In the genomic region with DNA sequence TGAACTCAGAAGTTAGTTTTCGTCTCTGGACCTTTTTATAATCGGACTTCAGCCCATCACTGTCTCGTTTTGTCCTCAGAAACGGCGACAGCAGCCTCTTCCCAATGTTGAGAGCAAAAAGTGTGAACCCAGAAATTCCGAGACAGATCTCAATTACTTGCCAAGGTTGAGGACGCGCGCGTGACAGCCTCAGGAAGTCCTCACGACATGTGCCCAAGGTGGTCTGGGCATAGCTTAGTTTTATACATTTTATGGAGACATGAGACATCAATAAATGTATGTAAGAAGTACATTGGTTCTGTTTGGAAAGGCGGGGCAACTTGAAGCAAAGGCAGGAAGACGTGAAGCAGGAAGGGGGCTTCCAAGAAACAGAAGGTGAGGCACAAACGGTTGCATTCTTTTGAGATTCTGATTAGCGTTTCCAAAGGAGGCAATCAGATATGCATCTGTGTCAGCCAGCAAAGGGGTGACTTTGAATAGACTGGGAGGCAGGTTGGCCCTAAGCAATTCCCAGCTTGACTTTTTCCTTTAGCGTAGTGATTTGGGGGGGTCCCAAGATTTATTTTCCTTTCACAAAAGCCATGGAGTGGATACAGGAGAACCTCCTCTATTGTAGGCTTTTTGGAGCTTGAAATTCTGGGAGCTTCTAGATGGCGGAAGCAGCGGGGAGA, we compare ENCODE assay signal across 1 cellular context.
TF ChIP-seq lines count a peak whose summit lies in the region.

No MANE protein-coding gene starts in this region.

TF ChIP-seq in K562, 482 proteins besides CTCF, POLR2A, EP300 and RAD21 (continued from another document and continues in another):
- TF ChIP-seq, protein P1, sequence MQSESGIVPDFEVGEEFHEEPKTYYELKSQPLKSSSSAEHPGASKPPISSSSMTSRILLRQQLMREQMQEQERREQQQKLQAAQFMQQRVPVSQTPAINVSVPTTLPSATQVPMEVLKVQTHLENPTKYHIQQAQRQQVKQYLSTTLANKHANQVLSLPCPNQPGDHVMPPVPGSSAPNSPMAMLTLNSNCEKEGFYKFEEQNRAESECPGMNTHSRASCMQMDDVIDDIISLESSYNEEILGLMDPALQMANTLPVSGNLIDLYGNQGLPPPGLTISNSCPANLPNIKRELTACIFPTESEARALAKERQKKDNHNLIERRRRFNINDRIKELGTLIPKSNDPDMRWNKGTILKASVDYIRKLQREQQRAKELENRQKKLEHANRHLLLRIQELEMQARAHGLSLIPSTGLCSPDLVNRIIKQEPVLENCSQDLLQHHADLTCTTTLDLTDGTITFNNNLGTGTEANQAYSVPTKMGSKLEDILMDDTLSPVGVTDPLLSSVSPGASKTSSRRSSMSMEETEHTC (IDR thresholded peaks at IDR 0.05) = peak; percentile 30; the same call in 1 of the 2 replicates
- TF ChIP-seq ZNF586 (CRISPR knock-in tag; conservative IDR thresholded peaks at IDR 0.05) (no peak), TAF9B (IDR thresholded peaks at IDR 0.05; ENCODE audit: partially characterized antibody) (peak; percentile 53), SP1 (CRISPR knock-in tag; IDR thresholded peaks at IDR 0.05) (peak; percentile 42; the same call in 1 of the 2 replicates), KAT7 (CRISPR knock-in tag; IDR thresholded peaks at IDR 0.05; ENCODE audit: borderline replicate concordance) (0 out of 2 replicates have a peak, but pooled peaks have one; percentile 10), ASH1L (IDR thresholded peaks at IDR 0.05; ENCODE audit: borderline replicate concordance, low read depth, partially characterized antibody) (no peak), POLR2H (tag; IDR thresholded peaks at IDR 0.05; ENCODE audit: low read depth) (peak; percentile 78; the same call in 1 of the 2 replicates), L3MBTL2 (IDR thresholded peaks at IDR 0.05) (peak; percentile 44; the same call in 1 of the 2 replicates), CREBBP (IDR thresholded peaks at IDR 0.05; ENCODE audit: low read depth, low read length) (no peak), ZNF41 (CRISPR knock-in tag; conservative IDR thresholded peaks at IDR 0.05) (no peak), EP400 (IDR thresholded peaks at IDR 0.05) (peak; percentile 60), ESRRA (IDR thresholded peaks at IDR 0.05; ENCODE audit: borderline replicate concordance, low read depth) (no peak), ZFP36 (IDR thresholded peaks at IDR 0.05; ENCODE audit: low read depth, low read length, partially characterized antibody) (no peak), FOXA3 (CRISPR knock-in tag; conservative IDR thresholded peaks at IDR 0.05 in 1 of 2, IDR thresholded peaks at IDR 0.05 in 1 of 2) (0 out of 4 replicates have a peak, but pooled peaks of 1 of the 2 experiments have one; percentile 1), ZNF263 (CRISPR knock-in tag; IDR thresholded peaks at IDR 0.05; ENCODE audit: borderline replicate concordance) (no peak), SREBF1 (IDR thresholded peaks at IDR 0.05; ENCODE audit: borderline replicate concordance, low read depth, low read length) (no peak), KDM5B (IDR thresholded peaks at IDR 0.05; ENCODE audit: insufficient replicate concordance, low read depth, low read length) (peak; percentile 9), TRIM28 (IDR thresholded peaks at IDR 0.05) (no peak; the same call in 1 of the 2 replicates), ZNF830 (CRISPR knock-in tag; IDR thresholded peaks at IDR 0.05) (no peak), RBBP5 (IDR thresholded peaks at IDR 0.05; ENCODE audit: borderline replicate concordance, insufficient read depth, low read length, poor library complexity, severe bottlenecking) (no peak)
- TF ChIP-seq, protein P2, sequence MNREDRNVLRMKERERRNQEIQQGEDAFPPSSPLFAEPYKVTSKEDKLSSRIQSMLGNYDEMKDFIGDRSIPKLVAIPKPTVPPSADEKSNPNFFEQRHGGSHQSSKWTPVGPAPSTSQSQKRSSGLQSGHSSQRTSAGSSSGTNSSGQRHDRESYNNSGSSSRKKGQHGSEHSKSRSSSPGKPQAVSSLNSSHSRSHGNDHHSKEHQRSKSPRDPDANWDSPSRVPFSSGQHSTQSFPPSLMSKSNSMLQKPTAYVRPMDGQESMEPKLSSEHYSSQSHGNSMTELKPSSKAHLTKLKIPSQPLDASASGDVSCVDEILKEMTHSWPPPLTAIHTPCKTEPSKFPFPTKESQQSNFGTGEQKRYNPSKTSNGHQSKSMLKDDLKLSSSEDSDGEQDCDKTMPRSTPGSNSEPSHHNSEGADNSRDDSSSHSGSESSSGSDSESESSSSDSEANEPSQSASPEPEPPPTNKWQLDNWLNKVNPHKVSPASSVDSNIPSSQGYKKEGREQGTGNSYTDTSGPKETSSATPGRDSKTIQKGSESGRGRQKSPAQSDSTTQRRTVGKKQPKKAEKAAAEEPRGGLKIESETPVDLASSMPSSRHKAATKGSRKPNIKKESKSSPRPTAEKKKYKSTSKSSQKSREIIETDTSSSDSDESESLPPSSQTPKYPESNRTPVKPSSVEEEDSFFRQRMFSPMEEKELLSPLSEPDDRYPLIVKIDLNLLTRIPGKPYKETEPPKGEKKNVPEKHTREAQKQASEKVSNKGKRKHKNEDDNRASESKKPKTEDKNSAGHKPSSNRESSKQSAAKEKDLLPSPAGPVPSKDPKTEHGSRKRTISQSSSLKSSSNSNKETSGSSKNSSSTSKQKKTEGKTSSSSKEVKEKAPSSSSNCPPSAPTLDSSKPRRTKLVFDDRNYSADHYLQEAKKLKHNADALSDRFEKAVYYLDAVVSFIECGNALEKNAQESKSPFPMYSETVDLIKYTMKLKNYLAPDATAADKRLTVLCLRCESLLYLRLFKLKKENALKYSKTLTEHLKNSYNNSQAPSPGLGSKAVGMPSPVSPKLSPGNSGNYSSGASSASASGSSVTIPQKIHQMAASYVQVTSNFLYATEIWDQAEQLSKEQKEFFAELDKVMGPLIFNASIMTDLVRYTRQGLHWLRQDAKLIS (CRISPR knock-in tag; IDR thresholded peaks at IDR 0.05) = 0 out of 2 replicates have a peak, but pooled peaks have one; percentile 56
- TF ChIP-seq, protein P3, sequence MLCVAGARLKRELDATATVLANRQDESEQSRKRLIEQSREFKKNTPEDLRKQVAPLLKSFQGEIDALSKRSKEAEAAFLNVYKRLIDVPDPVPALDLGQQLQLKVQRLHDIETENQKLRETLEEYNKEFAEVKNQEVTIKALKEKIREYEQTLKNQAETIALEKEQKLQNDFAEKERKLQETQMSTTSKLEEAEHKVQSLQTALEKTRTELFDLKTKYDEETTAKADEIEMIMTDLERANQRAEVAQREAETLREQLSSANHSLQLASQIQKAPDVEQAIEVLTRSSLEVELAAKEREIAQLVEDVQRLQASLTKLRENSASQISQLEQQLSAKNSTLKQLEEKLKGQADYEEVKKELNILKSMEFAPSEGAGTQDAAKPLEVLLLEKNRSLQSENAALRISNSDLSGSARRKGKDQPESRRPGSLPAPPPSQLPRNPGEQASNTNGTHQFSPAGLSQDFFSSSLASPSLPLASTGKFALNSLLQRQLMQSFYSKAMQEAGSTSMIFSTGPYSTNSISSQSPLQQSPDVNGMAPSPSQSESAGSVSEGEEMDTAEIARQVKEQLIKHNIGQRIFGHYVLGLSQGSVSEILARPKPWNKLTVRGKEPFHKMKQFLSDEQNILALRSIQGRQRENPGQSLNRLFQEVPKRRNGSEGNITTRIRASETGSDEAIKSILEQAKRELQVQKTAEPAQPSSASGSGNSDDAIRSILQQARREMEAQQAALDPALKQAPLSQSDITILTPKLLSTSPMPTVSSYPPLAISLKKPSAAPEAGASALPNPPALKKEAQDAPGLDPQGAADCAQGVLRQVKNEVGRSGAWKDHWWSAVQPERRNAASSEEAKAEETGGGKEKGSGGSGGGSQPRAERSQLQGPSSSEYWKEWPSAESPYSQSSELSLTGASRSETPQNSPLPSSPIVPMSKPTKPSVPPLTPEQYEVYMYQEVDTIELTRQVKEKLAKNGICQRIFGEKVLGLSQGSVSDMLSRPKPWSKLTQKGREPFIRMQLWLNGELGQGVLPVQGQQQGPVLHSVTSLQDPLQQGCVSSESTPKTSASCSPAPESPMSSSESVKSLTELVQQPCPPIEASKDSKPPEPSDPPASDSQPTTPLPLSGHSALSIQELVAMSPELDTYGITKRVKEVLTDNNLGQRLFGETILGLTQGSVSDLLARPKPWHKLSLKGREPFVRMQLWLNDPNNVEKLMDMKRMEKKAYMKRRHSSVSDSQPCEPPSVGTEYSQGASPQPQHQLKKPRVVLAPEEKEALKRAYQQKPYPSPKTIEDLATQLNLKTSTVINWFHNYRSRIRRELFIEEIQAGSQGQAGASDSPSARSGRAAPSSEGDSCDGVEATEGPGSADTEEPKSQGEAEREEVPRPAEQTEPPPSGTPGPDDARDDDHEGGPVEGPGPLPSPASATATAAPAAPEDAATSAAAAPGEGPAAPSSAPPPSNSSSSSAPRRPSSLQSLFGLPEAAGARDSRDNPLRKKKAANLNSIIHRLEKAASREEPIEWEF (CRISPR knock-in tag; IDR thresholded peaks at IDR 0.05) = peak; percentile 85
- TF ChIP-seq, protein P4, sequence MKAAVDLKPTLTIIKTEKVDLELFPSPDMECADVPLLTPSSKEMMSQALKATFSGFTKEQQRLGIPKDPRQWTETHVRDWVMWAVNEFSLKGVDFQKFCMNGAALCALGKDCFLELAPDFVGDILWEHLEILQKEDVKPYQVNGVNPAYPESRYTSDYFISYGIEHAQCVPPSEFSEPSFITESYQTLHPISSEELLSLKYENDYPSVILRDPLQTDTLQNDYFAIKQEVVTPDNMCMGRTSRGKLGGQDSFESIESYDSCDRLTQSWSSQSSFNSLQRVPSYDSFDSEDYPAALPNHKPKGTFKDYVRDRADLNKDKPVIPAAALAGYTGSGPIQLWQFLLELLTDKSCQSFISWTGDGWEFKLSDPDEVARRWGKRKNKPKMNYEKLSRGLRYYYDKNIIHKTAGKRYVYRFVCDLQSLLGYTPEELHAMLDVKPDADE (conservative IDR thresholded peaks at IDR 0.05; ENCODE audit: control insufficient read depth, low read depth, low read length) = no peak
- TF ChIP-seq, protein P5, sequence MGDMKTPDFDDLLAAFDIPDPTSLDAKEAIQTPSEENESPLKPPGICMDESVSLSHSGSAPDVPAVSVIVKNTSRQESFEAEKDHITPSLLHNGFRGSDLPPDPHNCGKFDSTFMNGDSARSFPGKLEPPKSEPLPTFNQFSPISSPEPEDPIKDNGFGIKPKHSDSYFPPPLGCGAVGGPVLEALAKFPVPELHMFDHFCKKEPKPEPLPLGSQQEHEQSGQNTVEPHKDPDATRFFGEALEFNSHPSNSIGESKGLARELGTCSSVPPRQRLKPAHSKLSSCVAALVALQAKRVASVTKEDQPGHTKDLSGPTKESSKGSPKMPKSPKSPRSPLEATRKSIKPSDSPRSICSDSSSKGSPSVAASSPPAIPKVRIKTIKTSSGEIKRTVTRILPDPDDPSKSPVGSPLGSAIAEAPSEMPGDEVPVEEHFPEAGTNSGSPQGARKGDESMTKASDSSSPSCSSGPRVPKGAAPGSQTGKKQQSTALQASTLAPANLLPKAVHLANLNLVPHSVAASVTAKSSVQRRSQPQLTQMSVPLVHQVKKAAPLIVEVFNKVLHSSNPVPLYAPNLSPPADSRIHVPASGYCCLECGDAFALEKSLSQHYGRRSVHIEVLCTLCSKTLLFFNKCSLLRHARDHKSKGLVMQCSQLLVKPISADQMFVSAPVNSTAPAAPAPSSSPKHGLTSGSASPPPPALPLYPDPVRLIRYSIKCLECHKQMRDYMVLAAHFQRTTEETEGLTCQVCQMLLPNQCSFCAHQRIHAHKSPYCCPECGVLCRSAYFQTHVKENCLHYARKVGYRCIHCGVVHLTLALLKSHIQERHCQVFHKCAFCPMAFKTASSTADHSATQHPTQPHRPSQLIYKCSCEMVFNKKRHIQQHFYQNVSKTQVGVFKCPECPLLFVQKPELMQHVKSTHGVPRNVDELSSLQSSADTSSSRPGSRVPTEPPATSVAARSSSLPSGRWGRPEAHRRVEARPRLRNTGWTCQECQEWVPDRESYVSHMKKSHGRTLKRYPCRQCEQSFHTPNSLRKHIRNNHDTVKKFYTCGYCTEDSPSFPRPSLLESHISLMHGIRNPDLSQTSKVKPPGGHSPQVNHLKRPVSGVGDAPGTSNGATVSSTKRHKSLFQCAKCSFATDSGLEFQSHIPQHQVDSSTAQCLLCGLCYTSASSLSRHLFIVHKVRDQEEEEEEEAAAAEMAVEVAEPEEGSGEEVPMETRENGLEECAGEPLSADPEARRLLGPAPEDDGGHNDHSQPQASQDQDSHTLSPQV (IDR thresholded peaks at IDR 0.05) = peak; percentile 57
- TF ChIP-seq, protein P6, sequence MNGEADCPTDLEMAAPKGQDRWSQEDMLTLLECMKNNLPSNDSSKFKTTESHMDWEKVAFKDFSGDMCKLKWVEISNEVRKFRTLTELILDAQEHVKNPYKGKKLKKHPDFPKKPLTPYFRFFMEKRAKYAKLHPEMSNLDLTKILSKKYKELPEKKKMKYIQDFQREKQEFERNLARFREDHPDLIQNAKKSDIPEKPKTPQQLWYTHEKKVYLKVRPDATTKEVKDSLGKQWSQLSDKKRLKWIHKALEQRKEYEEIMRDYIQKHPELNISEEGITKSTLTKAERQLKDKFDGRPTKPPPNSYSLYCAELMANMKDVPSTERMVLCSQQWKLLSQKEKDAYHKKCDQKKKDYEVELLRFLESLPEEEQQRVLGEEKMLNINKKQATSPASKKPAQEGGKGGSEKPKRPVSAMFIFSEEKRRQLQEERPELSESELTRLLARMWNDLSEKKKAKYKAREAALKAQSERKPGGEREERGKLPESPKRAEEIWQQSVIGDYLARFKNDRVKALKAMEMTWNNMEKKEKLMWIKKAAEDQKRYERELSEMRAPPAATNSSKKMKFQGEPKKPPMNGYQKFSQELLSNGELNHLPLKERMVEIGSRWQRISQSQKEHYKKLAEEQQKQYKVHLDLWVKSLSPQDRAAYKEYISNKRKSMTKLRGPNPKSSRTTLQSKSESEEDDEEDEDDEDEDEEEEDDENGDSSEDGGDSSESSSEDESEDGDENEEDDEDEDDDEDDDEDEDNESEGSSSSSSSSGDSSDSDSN (IDR thresholded peaks at IDR 0.05; ENCODE audit: borderline replicate concordance in 1 of 2, low read depth in 2 of 2, low read length in 2 of 2) = 0 out of 4 replicates have a peak, but pooled peaks of 1 of the 2 experiments have one; percentile 8
- TF ChIP-seq, protein P7, sequence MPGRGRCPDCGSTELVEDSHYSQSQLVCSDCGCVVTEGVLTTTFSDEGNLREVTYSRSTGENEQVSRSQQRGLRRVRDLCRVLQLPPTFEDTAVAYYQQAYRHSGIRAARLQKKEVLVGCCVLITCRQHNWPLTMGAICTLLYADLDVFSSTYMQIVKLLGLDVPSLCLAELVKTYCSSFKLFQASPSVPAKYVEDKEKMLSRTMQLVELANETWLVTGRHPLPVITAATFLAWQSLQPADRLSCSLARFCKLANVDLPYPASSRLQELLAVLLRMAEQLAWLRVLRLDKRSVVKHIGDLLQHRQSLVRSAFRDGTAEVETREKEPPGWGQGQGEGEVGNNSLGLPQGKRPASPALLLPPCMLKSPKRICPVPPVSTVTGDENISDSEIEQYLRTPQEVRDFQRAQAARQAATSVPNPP (IDR thresholded peaks at IDR 0.05; ENCODE audit: borderline replicate concordance, insufficient read depth, insufficient read length) = no peak
- TF ChIP-seq, protein P8, sequence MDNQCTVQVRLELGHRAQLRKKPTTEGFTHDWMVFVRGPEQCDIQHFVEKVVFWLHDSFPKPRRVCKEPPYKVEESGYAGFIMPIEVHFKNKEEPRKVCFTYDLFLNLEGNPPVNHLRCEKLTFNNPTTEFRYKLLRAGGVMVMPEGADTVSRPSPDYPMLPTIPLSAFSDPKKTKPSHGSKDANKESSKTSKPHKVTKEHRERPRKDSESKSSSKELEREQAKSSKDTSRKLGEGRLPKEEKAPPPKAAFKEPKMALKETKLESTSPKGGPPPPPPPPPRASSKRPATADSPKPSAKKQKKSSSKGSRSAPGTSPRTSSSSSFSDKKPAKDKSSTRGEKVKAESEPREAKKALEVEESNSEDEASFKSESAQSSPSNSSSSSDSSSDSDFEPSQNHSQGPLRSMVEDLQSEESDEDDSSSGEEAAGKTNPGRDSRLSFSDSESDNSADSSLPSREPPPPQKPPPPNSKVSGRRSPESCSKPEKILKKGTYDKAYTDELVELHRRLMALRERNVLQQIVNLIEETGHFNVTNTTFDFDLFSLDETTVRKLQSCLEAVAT (IDR thresholded peaks at IDR 0.05) = 0 out of 4 replicates have a peak, but pooled peaks of 1 of the 2 experiments have one; percentile 27
